11 cellular contexts compared by ENCODE assay signal in the genomic region with DNA sequence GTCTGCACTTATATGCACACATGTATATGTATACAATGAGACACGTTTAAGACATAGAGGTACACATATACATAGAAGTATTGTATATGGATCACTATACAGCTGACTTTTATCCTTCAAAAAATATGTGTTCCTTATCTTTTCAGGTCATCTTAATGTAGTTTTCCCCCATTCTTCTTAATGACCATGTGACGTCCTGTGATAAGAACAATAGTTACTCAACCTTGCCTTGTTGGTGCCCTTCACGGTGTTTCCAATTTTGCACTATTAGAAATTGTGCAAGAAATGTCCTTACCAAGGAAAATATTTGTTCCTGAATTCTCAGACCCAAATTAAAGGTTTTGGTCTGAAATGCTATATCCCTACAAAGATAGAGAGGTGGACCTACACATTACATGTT. TPM values are rescaled to one million over a fixed set of nuclear protein-coding genes. Genes with fewer than 3 reads are reported as not detected.
"Had no signal": no experiment of that assay in that cellular context is flagged by ENCODE, and none has a peak within 500 bp of the region (broad histone marks: within the 10 kb centered on the region; RNA-seq: fewer than 3 reads in every experiment).

No MANE protein-coding gene starts in this region.

- H3K4me3 ChIP-seq: GM23338, HAP-1 had no signal

- H3K4me3 Mint-ChIP-seq: GM23338, HFFc6, IgD-negative memory B cell had no signal

- ATAC-seq: GM23338, HCT116, HepG2 had no signal

- H3K27ac ChIP-seq: HL-60 had no signal

- H3K4me2 ChIP-seq: GM23338 had no signal

- FAIRE-seq: HepG2 had no signal

- H2AFZ ChIP-seq: GM23338 had no signal

- H3K9me3 ChIP-seq: HAP-1 had no signal

- H3K27ac Mint-ChIP-seq: GM23338, HFFc6, IgD-negative memory B cell had no signal

- H3K4me1 Mint-ChIP-seq: IgD-negative memory B cell had no signal

- H3K36me3 ChIP-seq: HAP-1 had no signal

- H3K27me3 Mint-ChIP-seq: IgD-negative memory B cell had no signal

- H3K36me3 Mint-ChIP-seq: IgD-negative memory B cell had no signal

- H3K9me3 Mint-ChIP-seq: HFFc6, IgD-negative memory B cell had no signal

- DNase-seq: H7, HFFc6, KG1 had no signal

RNA-seq across cellular contexts. Expression of a gene that starts 1.0 kb away (rescaled TPM):
- total RNA-seq: H4, H7, HepG2, HFFc6, HT1080 had no signal
- polyA plus RNA-seq: HepG2 had no signal

RNA-seq across cellular contexts. Expression of a gene that starts 7.2 kb away (rescaled TPM):
- total RNA-seq: GM23338, H4, H7, HepG2, HT1080 had no signal
- polyA plus RNA-seq: HepG2 had no signal

RNA-seq across cellular contexts. Expression of a gene that starts 9.4 kb away (rescaled TPM):
- total RNA-seq: H4, HepG2 had no signal
- polyA plus RNA-seq: HepG2 had no signal

RNA-seq across cellular contexts. Expression of a gene that starts 49.5 kb away (rescaled TPM):
- polyA plus RNA-seq: HepG2, IgD-negative memory B cell had no signal
